Comparison of ENCODE assay signal across 8 cellular contexts in genomic region chr6:155327326-155328073, GRCh38. TPM values are rescaled to one million over a fixed set of nuclear protein-coding genes. Genes with fewer than 3 reads are reported as not detected.
DNase-seq lines count a peak whose midpoint lies in the region; ATAC-seq and TF ChIP-seq lines count a peak whose summit lies in the region.

No MANE protein-coding gene starts in this region.

- H3K4me3 ChIP-seq in BJ (ENCODE audit: low read depth, low read length) = no peak overlapping the region
- H3K4me3 ChIP-seq in prostate gland = no peak overlapping the region
- no peak overlapping the region for H3K4me3 ChIP-seq in vagina

- WGBS in prostate gland = 0% methylated on average over 1 of the region's 1 CpG

- H3K4me1 ChIP-seq in prostate gland (replicated peaks) = no peaks in the 10 kb centered on the region
- no peaks in the 10 kb centered on the region for H3K4me1 ChIP-seq in vagina

- intact Hi-C loops in activated T-helper 2 cell treated with anti-CD3 and anti-CD28 coated beads, Interferon-gamma antibody, Interleukin-2, Interleukin-4, amounts not matched to agents 10 μg/mL and 5 μg/mL and 100 μg/mL, durations not matched to agents 14 hours and 24 hours and 36 hours (cut with micrococcal nuclease) = loop anchor here (1.0 to 5.0 kb wide), 2 partner anchors 203 to 1235 kb away; no protein-coding TSS in a partner anchor
- intact Hi-C loops in prostate gland (cut with DNase I) (loop anchor here (10.0 kb wide), 1 partner anchor 197 kb away; no protein-coding TSS in a partner anchor), vagina (cut with DNase I) (loop anchor here (10.0 kb wide), 1 partner anchor 167 kb away; no protein-coding TSS in a partner anchor)

- DNase-seq in BJ (ENCODE audit: low read depth) (no peak), RPMI7951 (ENCODE audit: low read depth) (peak; percentile 54), foreskin melanocyte (peak; percentile 56), prostate gland (ENCODE audit: low spot score) (peak; percentile 24), vagina (ENCODE audit: extremely low spot score in 2 of 2) (no peak)
- peak; percentile 21 for DNase-seq in activated T-helper 2 cell treated with anti-CD3 and anti-CD28 coated beads, Interferon-gamma antibody, Interleukin-2, Interleukin-4, amounts not matched to agents 10 μg/mL and 5 μg/mL and 100 μg/mL, durations not matched to agents 14 hours and 24 hours and 36 hours (ENCODE audit: low spot score)

- no peaks in the 10 kb centered on the region for H3K27me3 Mint-ChIP-seq in activated T-helper 2 cell treated with anti-CD3 and anti-CD28 coated beads, Interferon-gamma antibody, Interleukin-2, Interleukin-4, amounts not matched to agents 10 μg/mL and 5 μg/mL and 100 μg/mL, durations not matched to agents 14 hours and 24 hours and 36 hours (ENCODE audit: low read depth)

- peaks cover 18% of the 10 kb centered on the region for H3K4me1 Mint-ChIP-seq in activated T-helper 2 cell treated with anti-CD3 and anti-CD28 coated beads, Interferon-gamma antibody, Interleukin-2, Interleukin-4, amounts not matched to agents 10 μg/mL and 5 μg/mL and 100 μg/mL, durations not matched to agents 14 hours and 24 hours and 36 hours (ENCODE audit: low read depth)

- TF ChIP-seq RAD21 in Ishikawa (IDR thresholded peaks at IDR 0.05; ENCODE audit: low read depth) = peak; percentile 84

- no peaks in the 10 kb centered on the region for H3K36me3 Mint-ChIP-seq in activated T-helper 2 cell treated with anti-CD3 and anti-CD28 coated beads, Interferon-gamma antibody, Interleukin-2, Interleukin-4, amounts not matched to agents 10 μg/mL and 5 μg/mL and 100 μg/mL, durations not matched to agents 14 hours and 24 hours and 36 hours (ENCODE audit: low read depth)

- TF ChIP-seq CTCF in BJ (IDR thresholded peaks at IDR 0.05; ENCODE audit: insufficient read depth, low read depth, low read length) (peak; percentile 72), prostate gland (IDR thresholded peaks at IDR 0.05) (peak; percentile 40 to 84 (median 82)), vagina (IDR thresholded peaks at IDR 0.05) (peak; percentile 68 to 88 (median 76))

- no peaks in the 10 kb centered on the region for H3K9me3 ChIP-seq in prostate gland
- H3K9me3 ChIP-seq in vagina = no peaks in the 10 kb centered on the region

- no peak overlapping the region for H3K27ac ChIP-seq in prostate gland
- no peak overlapping the region for H3K27ac ChIP-seq in vagina

- POLR2A ChIA-PET in BJ (lab: Charles Lee) = no interaction called here

- no peak overlapping the region for H3K4me3 Mint-ChIP-seq in activated T-helper 2 cell treated with anti-CD3 and anti-CD28 coated beads, Interferon-gamma antibody, Interleukin-2, Interleukin-4, amounts not matched to agents 10 μg/mL and 5 μg/mL and 100 μg/mL, durations not matched to agents 14 hours and 24 hours and 36 hours (ENCODE audit: low read depth)

- CTCF ChIA-PET in BJ (lab: Yijun Ruan, JAX) = interaction anchor here (0.7 to 9.1 kb wide), 9 partner anchors 9 to 207 kb away, joined by 3 to 75 read pairs (median 3); no protein-coding TSS in a partner anchor

- peak overlapping the region; percentile 14 for H3K27ac Mint-ChIP-seq in activated T-helper 2 cell treated with anti-CD3 and anti-CD28 coated beads, Interferon-gamma antibody, Interleukin-2, Interleukin-4, amounts not matched to agents 10 μg/mL and 5 μg/mL and 100 μg/mL, durations not matched to agents 14 hours and 24 hours and 36 hours

- H3K9me3 Mint-ChIP-seq in activated T-helper 2 cell treated with anti-CD3 and anti-CD28 coated beads, Interferon-gamma antibody, Interleukin-2, Interleukin-4, amounts not matched to agents 10 μg/mL and 5 μg/mL and 100 μg/mL, durations not matched to agents 14 hours and 24 hours and 36 hours = no peaks in the 10 kb centered on the region

- no peaks in the 10 kb centered on the region for H3K27me3 ChIP-seq in BJ (ENCODE audit: control insufficient read depth, insufficient read depth, low read length)
- H3K27me3 ChIP-seq in prostate gland (replicated peaks; ENCODE audit: insufficient read depth) = no peaks in the 10 kb centered on the region
- no peaks in the 10 kb centered on the region for H3K27me3 ChIP-seq in vagina

- H3K36me3 ChIP-seq in BJ (ENCODE audit: control insufficient read depth, insufficient read depth, low read length) = no peaks in the 10 kb centered on the region
- H3K36me3 ChIP-seq in prostate gland = no peaks in the 10 kb centered on the region
- no peaks in the 10 kb centered on the region for H3K36me3 ChIP-seq in vagina

- no peak for TF ChIP-seq POLR2A in prostate gland (IDR thresholded peaks at IDR 0.05)
- no peak for TF ChIP-seq POLR2A in vagina (IDR thresholded peaks at IDR 0.05)

- peak; percentile 76 for ATAC-seq in GM19452 (IDR thresholded peaks at IDR 0.05; ENCODE audit: unreplicated experiment)

- no peak for TF ChIP-seq EP300 in Ishikawa (IDR thresholded peaks at IDR 0.05; ENCODE audit: borderline replicate concordance)

TF ChIP-seq in Ishikawa, 13 proteins besides CTCF, POLR2A, EP300 and RAD21:
- TF ChIP-seq EGR1 (IDR thresholded peaks at IDR 0.05) (no peak), CREB1 (IDR thresholded peaks at IDR 0.05; ENCODE audit: low read depth) (no peak)

RNA-seq across cellular contexts. Expression of gene TFB1M, which starts 13.2 kb away (rescaled TPM):
- polyA plus RNA-seq in BJ (2011; rRNA removed) = 12.9 and 17.4 TPM in 2 replicates
- polyA minus RNA-seq in BJ (2011; rRNA and poly(A)+ RNA removed) = 12.0 and 14.2 TPM in 2 replicates
- 20.3 and 22.3 TPM in 2 replicates for total RNA-seq in RPMI7951 (2014; rRNA removed; shearing (Covaris generic))
- total RNA-seq in activated T-helper 2 cell treated with anti-CD3 and anti-CD28 coated beads, Interferon-gamma antibody, Interleukin-2, Interleukin-4, amounts not matched to agents 10 μg/mL and 5 μg/mL and 100 μg/mL, durations not matched to agents 14 hours and 24 hours and 36 hours = 32.5 and 39.8 TPM in 2 replicates
- total RNA-seq in prostate gland (10 to 100 TPM; 10.7 to 14.1 TPM), vagina (7.6 TPM)

Comparison
In these comparisons a context has a peak if more than half of its experiments do, and no peak if none do; other contexts are left out.
1. DNase-seq: peak in RPMI7951 (single experiment), activated T-helper 2 cell treated with anti-CD3 and anti-CD28 coated beads, Interferon-gamma antibody, Interleukin-2, Interleukin-4, amounts not matched to agents 10 μg/mL and 5 μg/mL and 100 μg/mL, durations not matched to agents 14 hours and 24 hours and 36 hours (single experiment), foreskin melanocyte (single experiment) and prostate gland (single experiment); none in BJ (single experiment) and vagina (0 of 2).
2. Peak in every context shown above with its lines, with median percentiles within 50 percentile points of each other: CTCF ChIP-seq.